16 cellular contexts compared by ENCODE assay signal in genomic region chr2:216211614-216212013, GRCh38.
DNase-seq lines count a peak whose midpoint lies in the region; TF ChIP-seq lines count a peak whose summit lies in the region.
"Had no signal": no experiment of that assay in that cellular context is flagged by ENCODE, and none has a peak within 500 bp of the region (broad histone marks: within the 10 kb centered on the region; RNA-seq: fewer than 3 reads in every experiment).

No MANE protein-coding gene starts in this region.

- peaks cover 41% of the 10 kb centered on the region for H3K36me3 Mint-ChIP-seq in activated CD4-positive, alpha-beta T cell treated with anti-CD3 and anti-CD28 coated beads, Interleukin-2, amount 10 ng/mL, durations not matched to agents 7 days and 5 days (ENCODE audit: low read depth)
- H3K36me3 Mint-ChIP-seq in glutamatergic neuron (ENCODE audit: unreplicated experiment), result no peaks in the 10 kb centered on the region
- peaks cover 23% of the 10 kb centered on the region for H3K36me3 Mint-ChIP-seq in progenitor cell of endocrine pancreas (ENCODE audit: insufficient read depth)

- no peak overlapping the region for H3K4me3 ChIP-seq in SK-N-MC
- H3K4me3 ChIP-seq: body of pancreas, gastroesophageal sphincter had no signal

- no peak overlapping the region for H3K4me3 Mint-ChIP-seq in activated CD4-positive, alpha-beta T cell treated with anti-CD3 and anti-CD28 coated beads, Interleukin-2, amount 10 ng/mL, durations not matched to agents 7 days and 5 days
- peak overlapping the region; percentile 73 for H3K4me3 Mint-ChIP-seq in glutamatergic neuron (ENCODE audit: unreplicated experiment)
- no peak overlapping the region for H3K4me3 Mint-ChIP-seq in progenitor cell of endocrine pancreas (ENCODE audit: low read depth)
- H3K4me3 Mint-ChIP-seq: T-helper 2 cell treated with Interferon-gamma antibody and Interleukin-4, amounts not matched to agents 5 μg/mL and 100 μg/mL, for 36 hours; type B pancreatic cell had no signal

- H3K27me3 Mint-ChIP-seq in activated CD4-positive, alpha-beta T cell treated with anti-CD3 and anti-CD28 coated beads, Interleukin-2, amount 10 ng/mL, durations not matched to agents 7 days and 5 days, result no peaks in the 10 kb centered on the region
- H3K27me3 Mint-ChIP-seq in glutamatergic neuron (ENCODE audit: unreplicated experiment) (peaks cover 3% of the 10 kb centered on the region), progenitor cell of endocrine pancreas (no peaks in the 10 kb centered on the region)
- H3K27me3 Mint-ChIP-seq: type B pancreatic cell had no signal

- no peak for TF ChIP-seq CTCF in glutamatergic neuron (IDR thresholded peaks at IDR 0.05; ENCODE audit: partially characterized antibody, unreplicated experiment)
- no peak for TF ChIP-seq CTCF in progenitor cell of endocrine pancreas (IDR thresholded peaks at IDR 0.05; ENCODE audit: unreplicated experiment)
- no peak for TF ChIP-seq CTCF in RWPE1 (conservative IDR thresholded peaks at IDR 0.05; ENCODE audit: low read depth)

- H3K4me1 Mint-ChIP-seq in activated CD4-positive, alpha-beta T cell treated with anti-CD3 and anti-CD28 coated beads, Interleukin-2, amount 10 ng/mL, durations not matched to agents 7 days and 5 days, result peaks cover 14% of the 10 kb centered on the region
- peaks cover 46% of the 10 kb centered on the region for H3K4me1 Mint-ChIP-seq in glutamatergic neuron (ENCODE audit: low read depth, unreplicated experiment)
- H3K4me1 Mint-ChIP-seq in progenitor cell of endocrine pancreas (ENCODE audit: low read depth), result peaks cover 1% of the 10 kb centered on the region

- no peak overlapping the region for H3K9ac ChIP-seq in SK-N-MC (ENCODE audit: insufficient read length)

- CTCF ChIA-PET in activated CD4-positive, alpha-beta T cell treated with anti-CD3 and anti-CD28 coated beads, Interleukin-2, amount 10 ng/mL, durations not matched to agents 7 days and 5 days (lab: Charles Lee), result interaction anchor here (2.1 kb wide), 1 partner anchor 11 kb away, joined by 7 read pairs; no protein-coding TSS in a partner anchor
- CTCF ChIA-PET in RWPE1 (lab: Yijun Ruan, JAX), result no interaction called here

- peak overlapping the region; percentile 44 for H3K27ac ChIP-seq in SK-N-MC
- no peak overlapping the region for H3K27ac ChIP-seq in RWPE1
- H3K27ac ChIP-seq: body of pancreas, gastroesophageal sphincter had no signal

- H3K36me3 ChIP-seq in SK-N-MC (ENCODE audit: insufficient read depth, low read length), result peaks cover 34% of the 10 kb centered on the region

- peak; percentile 2 for DNase-seq in activated CD4-positive, alpha-beta T cell treated with anti-CD3 and anti-CD28 coated beads, Interleukin-2, amount 10 ng/mL, durations not matched to agents 7 days and 5 days
- DNase-seq in activated CD4-positive, alpha-beta T cell treated with anti-CD3 and anti-CD28 coated beads for 48 hours, result no peak
- no peak for DNase-seq in SK-N-MC (ENCODE audit: low read depth, low spot score)
- no peak for DNase-seq in glutamatergic neuron
- DNase-seq in progenitor cell of endocrine pancreas (ENCODE audit: low spot score, unreplicated experiment), result no peak
- no peak for DNase-seq in NCI-H1436 (lab: John Stamatoyannopoulos, UW)
- DNase-seq in RWPE1 (ENCODE audit: low spot score), result no peak
- DNase-seq in Kasumi-1 (lab: John Stamatoyannopoulos, UW), result no peak
- DNase-seq: 8988T; body of pancreas; NCI-H146; RPMI8226; stimulated activated CD8-positive, alpha-beta memory T cell treated with anti-CD3 and anti-CD28 coated beads, Interleukin-4, amount 100 ng/mL, for 48 hours had no signal

- H3K9me3 ChIP-seq in SK-N-MC (ENCODE audit: low read depth, low read length), result no peaks in the 10 kb centered on the region
- H3K9me3 ChIP-seq: body of pancreas, gastroesophageal sphincter had no signal

- POLR2A ChIA-PET in activated CD4-positive, alpha-beta T cell treated with anti-CD3 and anti-CD28 coated beads, Interleukin-2, amount 10 ng/mL, durations not matched to agents 7 days and 5 days (lab: Charles Lee), result no interaction called here
- POLR2A ChIA-PET in RWPE1 (lab: Yijun Ruan, JAX; ENCODE audit: low non-redundant PET), result no interaction called here

- H3K9me3 Mint-ChIP-seq in activated CD4-positive, alpha-beta T cell treated with anti-CD3 and anti-CD28 coated beads, Interleukin-2, amount 10 ng/mL, durations not matched to agents 7 days and 5 days, result no peaks in the 10 kb centered on the region
- H3K9me3 Mint-ChIP-seq in glutamatergic neuron (ENCODE audit: unreplicated experiment) (peaks cover 8% of the 10 kb centered on the region), progenitor cell of endocrine pancreas (ENCODE audit: low read depth) (no peaks in the 10 kb centered on the region)
- H3K9me3 Mint-ChIP-seq: T-helper 2 cell treated with Interferon-gamma antibody and Interleukin-4, amounts not matched to agents 5 μg/mL and 100 μg/mL, for 36 hours; type B pancreatic cell had no signal

- H3K27ac Mint-ChIP-seq in activated CD4-positive, alpha-beta T cell treated with anti-CD3 and anti-CD28 coated beads, Interleukin-2, amount 10 ng/mL, durations not matched to agents 7 days and 5 days, result no peak overlapping the region
- no peak overlapping the region for H3K27ac Mint-ChIP-seq in glutamatergic neuron (ENCODE audit: unreplicated experiment)
- H3K27ac Mint-ChIP-seq in progenitor cell of endocrine pancreas, result peak overlapping the region; percentile 42
- H3K27ac Mint-ChIP-seq: T-helper 2 cell treated with Interferon-gamma antibody and Interleukin-4, amounts not matched to agents 5 μg/mL and 100 μg/mL, for 36 hours; type B pancreatic cell had no signal
